ENCODE assay signal across 9 cellular contexts in the genomic region with DNA sequence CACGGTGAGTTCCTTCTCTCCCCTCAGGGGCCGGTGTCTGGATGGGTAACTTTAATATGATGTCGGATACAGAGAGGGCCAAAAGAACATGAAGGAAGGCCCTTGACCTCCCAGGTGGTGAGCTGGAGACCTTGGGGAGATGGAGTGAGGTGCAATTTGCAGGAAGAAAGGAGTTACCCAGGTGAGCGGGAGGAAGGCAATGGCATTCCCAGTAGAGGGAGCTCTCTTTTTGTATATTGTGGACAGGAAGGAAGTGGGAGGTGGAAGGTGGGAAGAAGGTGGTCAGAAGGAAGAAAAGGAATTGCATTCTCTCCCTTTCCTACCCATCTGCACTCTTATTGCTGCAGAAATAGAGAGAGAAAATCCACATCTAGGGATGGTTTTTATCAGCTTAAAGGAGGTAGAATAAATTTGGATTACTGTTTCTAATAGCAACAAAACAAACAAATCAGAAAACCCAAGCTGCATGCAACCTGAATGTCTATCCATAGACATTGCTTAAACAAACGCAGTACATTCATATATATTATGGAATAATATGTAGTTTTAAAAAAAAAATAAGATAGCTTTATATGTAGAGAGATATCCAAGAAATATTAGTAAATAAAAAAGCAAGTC.
DNase-seq lines count a peak whose midpoint lies in the region; ATAC-seq and TF ChIP-seq lines count a peak whose summit lies in the region.
"Had no signal": no experiment of that assay in that cellular context is flagged by ENCODE, and none has a peak within 500 bp of the region (broad histone marks: within the 10 kb centered on the region; RNA-seq: fewer than 3 reads in every experiment).

No MANE protein-coding gene starts in this region.

- DNase-seq in AG09319 (ENCODE audit: extremely low read depth, low read depth) (no peak), RWPE2 (ENCODE audit: low spot score) (no peak), iPS-NIHi11 (ENCODE audit: low spot score) (peak; percentile 64), middle frontal gyrus (ENCODE audit: extremely low spot score, low spot score) (no peak)
- DNase-seq in stimulated activated CD4-positive, alpha-beta T cell treated with anti-CD3 and anti-CD28 coated beads, Interleukin-4, amount 100 ng/mL, for 24 hours, result no peak
- no peak for DNase-seq in activated CD8-positive, alpha-beta memory T cell treated with anti-CD3 and anti-CD28 coated beads, Interleukin-2, amount 50 U/mL, for 4 hours
- DNase-seq in activated CD4-positive, alpha-beta memory T cell treated with anti-CD3 and anti-CD28 coated beads for 36 hours, result no peak

- intact Hi-C loops in activated CD4-positive, alpha-beta memory T cell treated with anti-CD3 and anti-CD28 coated beads for 36 hours (cut with micrococcal nuclease), result no loop called here

- no peak for TF ChIP-seq EP300 in Ishikawa (IDR thresholded peaks at IDR 0.05; ENCODE audit: borderline replicate concordance)

- H3K27ac ChIP-seq in RWPE2 (ENCODE audit: poor library complexity, severe bottlenecking), result peak overlapping the region; percentile 81
- H3K27ac ChIP-seq: HL-60 had no signal

- H3K36me3 ChIP-seq in RWPE2 (ENCODE audit: low read depth), result no peaks in the 10 kb centered on the region

- TF ChIP-seq RAD21 in Ishikawa (IDR thresholded peaks at IDR 0.05; ENCODE audit: low read depth), result peak; percentile 92

- peaks cover 12% of the 10 kb centered on the region for H3K27me3 Mint-ChIP-seq in activated CD4-positive, alpha-beta memory T cell treated with anti-CD3 and anti-CD28 coated beads for 36 hours

- CTCF ChIA-PET in activated CD4-positive, alpha-beta memory T cell treated with anti-CD3 and anti-CD28 coated beads for 36 hours (lab: Charles Lee), result interaction anchor here (1.1 to 1.2 kb wide), 2 partner anchors 169 to 256 kb away, joined by 4 read pairs; partner anchors contain the start of gene TSC22D2

- TF ChIP-seq CTCF in AG09319 (IDR thresholded peaks at IDR 0.05; ENCODE audit: low read depth, low read length) (peak; percentile 25), RWPE2 (IDR thresholded peaks at IDR 0.05; ENCODE audit: poor library complexity, severe bottlenecking) (peak; percentile 68)

- no peak overlapping the region for H3K4me3 Mint-ChIP-seq in activated CD4-positive, alpha-beta memory T cell treated with anti-CD3 and anti-CD28 coated beads for 36 hours

- H3K27ac Mint-ChIP-seq in activated CD4-positive, alpha-beta memory T cell treated with anti-CD3 and anti-CD28 coated beads for 36 hours, result no peak overlapping the region

- H3K9me3 Mint-ChIP-seq in activated CD4-positive, alpha-beta memory T cell treated with anti-CD3 and anti-CD28 coated beads for 36 hours, result no peaks in the 10 kb centered on the region

- H3K9me3 ChIP-seq in RWPE2 (ENCODE audit: severe bottlenecking), result no peaks in the 10 kb centered on the region

- ATAC-seq in RWPE2 (ENCODE audit: low read depth), result no peak

- H3K4me1 Mint-ChIP-seq in activated CD4-positive, alpha-beta memory T cell treated with anti-CD3 and anti-CD28 coated beads for 36 hours (ENCODE audit: low read depth), result no peaks in the 10 kb centered on the region

- H3K4me1 ChIP-seq in RWPE2 (ENCODE audit: insufficient read depth, poor library complexity, severe bottlenecking), result peaks cover 40% of the 10 kb centered on the region

- H3K27me3 ChIP-seq in RWPE2 (ENCODE audit: insufficient read depth, poor library complexity, severe bottlenecking), result no peaks in the 10 kb centered on the region

- no peaks in the 10 kb centered on the region for H3K36me3 Mint-ChIP-seq in activated CD4-positive, alpha-beta memory T cell treated with anti-CD3 and anti-CD28 coated beads for 36 hours

- POLR2A ChIA-PET in activated CD4-positive, alpha-beta memory T cell treated with anti-CD3 and anti-CD28 coated beads for 36 hours (lab: Charles Lee), result no interaction called here

- no peak overlapping the region for H3K4me3 ChIP-seq in RWPE2 (ENCODE audit: severe bottlenecking)

TF ChIP-seq in Ishikawa, 13 proteins besides CTCF, POLR2A, EP300 and RAD21:
- TF ChIP-seq YY1 (IDR thresholded peaks at IDR 0.05; ENCODE audit: low read depth) (no peak), FOXM1 (IDR thresholded peaks at IDR 0.05; ENCODE audit: borderline replicate concordance, low read depth) (no peak), ZBTB7A (IDR thresholded peaks at IDR 0.05; ENCODE audit: low read depth) (no peak), REST (IDR thresholded peaks at IDR 0.05; ENCODE audit: low read depth) (no peak), CEBPB (IDR thresholded peaks at IDR 0.05) (no peak), TAF1 (IDR thresholded peaks at IDR 0.05; ENCODE audit: low read depth) (no peak), TCF12 (IDR thresholded peaks at IDR 0.05; ENCODE audit: low read depth) (no peak), TEAD4 (IDR thresholded peaks at IDR 0.05) (no peak), CREB1 (IDR thresholded peaks at IDR 0.05; ENCODE audit: low read depth) (no peak)
- TF ChIP-seq, protein P1, sequence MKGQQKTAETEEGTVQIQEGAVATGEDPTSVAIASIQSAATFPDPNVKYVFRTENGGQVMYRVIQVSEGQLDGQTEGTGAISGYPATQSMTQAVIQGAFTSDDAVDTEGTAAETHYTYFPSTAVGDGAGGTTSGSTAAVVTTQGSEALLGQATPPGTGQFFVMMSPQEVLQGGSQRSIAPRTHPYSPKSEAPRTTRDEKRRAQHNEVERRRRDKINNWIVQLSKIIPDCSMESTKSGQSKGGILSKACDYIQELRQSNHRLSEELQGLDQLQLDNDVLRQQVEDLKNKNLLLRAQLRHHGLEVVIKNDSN (IDR thresholded peaks at IDR 0.05), result no peak
